Comparison of ENCODE assay signal across 14 cellular contexts in the genomic region with DNA sequence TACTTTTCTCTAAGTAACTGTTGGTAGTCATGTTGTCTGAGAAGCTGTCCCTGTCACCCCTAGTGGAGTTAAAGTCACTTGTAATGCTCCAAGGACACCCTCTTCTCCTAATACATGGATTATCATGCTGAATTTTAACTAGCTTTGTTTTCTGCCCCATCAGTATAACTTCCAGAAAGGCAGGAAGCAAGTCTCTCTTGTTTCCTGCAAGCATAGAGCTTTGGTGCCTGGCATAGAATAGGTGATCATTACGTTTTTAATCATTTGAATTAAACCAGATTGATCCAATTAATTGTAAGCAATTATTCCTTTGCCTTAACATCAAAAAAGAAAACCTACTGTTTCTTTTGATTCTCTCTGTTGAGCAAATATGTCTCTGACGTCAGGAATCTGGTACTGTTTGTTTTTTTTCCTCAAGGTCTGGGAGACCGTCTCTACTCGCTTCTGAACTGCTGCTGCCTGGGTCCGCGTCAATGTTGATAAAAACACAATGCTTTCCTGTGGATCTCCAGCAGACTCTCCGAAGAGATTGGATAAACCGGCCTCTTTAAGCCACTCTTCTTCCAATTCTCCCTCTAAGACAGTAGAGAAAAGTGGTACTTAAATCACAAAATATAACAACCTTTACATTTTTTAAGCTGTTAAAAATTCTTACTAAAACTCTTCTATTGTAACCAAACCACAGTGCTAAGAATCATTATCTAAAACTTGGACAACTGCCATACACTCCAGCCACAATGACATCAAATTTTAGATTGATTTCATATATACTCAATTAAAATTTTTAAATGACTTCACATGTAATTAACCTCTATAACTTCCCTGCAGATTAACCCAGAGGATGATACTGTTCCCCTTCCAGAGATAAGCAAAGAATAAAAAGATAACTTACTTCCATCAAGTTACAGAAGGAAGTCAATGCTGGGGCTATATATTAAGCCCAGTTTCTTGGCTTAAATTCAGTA.
DNase-seq lines count a peak whose midpoint lies in the region; TF ChIP-seq lines count a peak whose summit lies in the region.
"Had no signal": no experiment of that assay in that cellular context is flagged by ENCODE, and none has a peak within 500 bp of the region (broad histone marks: within the 10 kb centered on the region; RNA-seq: fewer than 3 reads in every experiment).

No MANE protein-coding gene starts in this region.

- H3K27me3 ChIP-seq in SJSA1 (replicated peaks) (no peaks in the 10 kb centered on the region; the same call in 1 of the 2 replicates), osteoblast (ENCODE audit: insufficient read depth, low read length) (no peaks in the 10 kb centered on the region)
- H3K27me3 ChIP-seq: BLaER1, dorsolateral prefrontal cortex had no signal

- peaks cover 30% of the 10 kb centered on the region for H3K36me3 ChIP-seq in SJSA1
- H3K36me3 ChIP-seq in osteoblast (ENCODE audit: insufficient read depth, low read length) = peaks cover 26% of the 10 kb centered on the region

- H3K4me1 ChIP-seq in SJSA1 (replicated peaks) (peaks cover 33% of the 10 kb centered on the region), osteoblast (ENCODE audit: insufficient read depth, low read length) (peaks cover 46% of the 10 kb centered on the region)
- H3K4me1 ChIP-seq: BLaER1 had no signal

- no peak overlapping the region for H2AFZ ChIP-seq in osteoblast (ENCODE audit: low read length)

- no peaks in the 10 kb centered on the region for H4K20me1 ChIP-seq in osteoblast (ENCODE audit: insufficient read depth, low read length)
- H4K20me1 ChIP-seq: BLaER1 had no signal

- H3K9me3 ChIP-seq in SJSA1 (replicated peaks) (no peaks in the 10 kb centered on the region), osteoblast (ENCODE audit: low read depth, low read length) (no peaks in the 10 kb centered on the region)
- H3K9me3 ChIP-seq: BLaER1 had no signal

- no peak overlapping the region for H3K4me2 ChIP-seq in osteoblast (ENCODE audit: insufficient read depth, low read length)
- H3K4me2 ChIP-seq: BLaER1 had no signal

- no peak for TF ChIP-seq CTCF in osteoblast (IDR thresholded peaks at IDR 0.05; ENCODE audit: extremely low read depth, low read depth, low read length)

- peak; percentile 35 for DNase-seq in Daoy (ENCODE audit: low read depth)
- DNase-seq in SJSA1 (ENCODE audit: low read depth in 1 of 2, low spot score in 2 of 2) = peak in 1 of 2 experiments; percentile 62
- DNase-seq in fibroblast of peridontal ligament (ENCODE audit: extremely low read depth) = peak; percentile 86
- no peak for DNase-seq in osteoblast (ENCODE audit: insufficient read length, low spot score, missing footprints)
- DNase-seq in stimulated activated naive CD4-positive, alpha-beta T cell treated with Interleukin-2 at 50 U/mL for 16 hours (lab: John Stamatoyannopoulos, UW) = no peak
- DNase-seq in stimulated activated CD4-positive, alpha-beta T cell treated with anti-CD3 and anti-CD28 coated beads, Interleukin-15, amount 100 ng/mL, for 24 hours = no peak
- DNase-seq in NCI-H226 = no peak
- DNase-seq in T-helper 1 cell = no peak
- DNase-seq: dorsolateral prefrontal cortex, natural killer cell, NCI-H1092 treated with DMSO at 0.1 percent for 48 hours had no signal

- peaks cover 49% of the 10 kb centered on the region for H3K79me2 ChIP-seq in osteoblast (ENCODE audit: insufficient read depth, low read length)

- peak overlapping the region; percentile 17 for H3K27ac ChIP-seq in SJSA1
- H3K27ac ChIP-seq in osteoblast (ENCODE audit: low read depth, low read length) = peak overlapping the region; percentile 21
- H3K27ac ChIP-seq: BLaER1, HL-60, VCaP had no signal

- H3K4me3 ChIP-seq in SJSA1 (no peak overlapping the region), osteoblast (ENCODE audit: insufficient read depth, low read length) (no peak overlapping the region)
- H3K4me3 ChIP-seq: BLaER1 had no signal

Comparison
In these comparisons a context has a peak if more than half of its experiments do, and no peak if none do; other contexts are left out.
1. DNase-seq: peak in Daoy (single experiment) and fibroblast of peridontal ligament (single experiment); none in osteoblast (single experiment), stimulated activated naive CD4-positive, alpha-beta T cell treated with Interleukin-2 at 50 U/mL for 16 hours (single experiment), stimulated activated CD4-positive, alpha-beta T cell treated with anti-CD3 and anti-CD28 coated beads, Interleukin-15, amount 100 ng/mL, for 24 hours (single experiment), NCI-H226 (single experiment) and T-helper 1 cell (0 of 5).